In the genomic region with DNA sequence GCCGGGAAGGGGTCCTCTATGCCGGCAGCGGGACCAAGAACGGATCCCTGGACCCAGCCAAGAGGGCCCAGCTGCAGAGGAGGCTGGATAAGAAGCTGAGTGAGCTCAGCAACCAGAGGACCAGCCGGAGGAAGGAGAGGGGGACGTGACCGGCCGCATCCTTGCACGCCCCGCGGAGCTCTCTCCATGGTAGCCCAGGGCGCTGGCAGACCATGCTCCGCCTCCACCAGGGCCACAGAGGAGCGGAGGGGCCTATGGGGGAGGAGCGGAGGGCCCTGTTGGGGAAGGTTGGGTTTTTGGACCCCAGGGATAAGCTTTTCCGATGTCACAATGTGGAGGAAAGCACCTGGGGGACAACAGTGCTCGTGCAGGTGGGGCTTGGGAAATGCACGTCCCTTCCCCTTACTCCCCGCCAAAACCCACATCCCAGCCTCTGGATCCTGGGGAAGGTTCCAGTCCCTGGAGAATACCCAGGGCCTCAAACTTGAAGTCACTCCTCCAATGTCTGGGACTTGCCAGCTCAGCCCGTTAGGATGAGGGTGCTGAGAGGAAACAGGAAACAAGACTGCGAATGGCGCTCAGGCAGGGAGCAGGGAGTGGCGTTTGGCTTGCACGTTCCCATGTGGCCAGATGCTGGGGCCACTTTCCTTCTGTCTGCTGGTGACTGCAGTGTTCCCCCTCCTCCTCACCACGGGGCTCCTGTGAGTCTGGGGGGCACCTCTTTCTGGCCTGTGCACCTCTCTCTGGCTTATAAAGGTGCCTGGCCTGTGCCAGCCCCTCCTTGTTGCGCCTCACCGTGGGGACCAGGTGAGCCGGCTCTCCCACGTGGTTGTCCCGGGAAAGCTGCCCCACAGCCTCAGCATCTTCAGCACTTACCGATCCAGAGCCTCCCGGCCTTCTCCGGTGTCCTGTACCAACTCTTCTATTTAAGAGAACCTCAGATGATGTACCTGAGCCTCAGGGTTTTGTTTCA, we compare ENCODE assay signal across 15 cellular contexts. TPM values are rescaled to one million over a fixed set of nuclear protein-coding genes. Genes with fewer than 3 reads are reported as not detected.
"Had no signal": no experiment of that assay in that cellular context is flagged by ENCODE, and none has a peak within 500 bp of the region (broad histone marks: within the 10 kb centered on the region; RNA-seq: fewer than 3 reads in every experiment).

No MANE protein-coding gene starts in this region.

- H3K4me3 Mint-ChIP-seq: activated B cell treated with CpG ODN at 0.5 μM for 24 hours; activated CD4-positive, alpha-beta T cell treated with anti-CD3 and anti-CD28 coated beads, Interleukin-2, amount 10 ng/mL, durations not matched to agents 24 days and 14 days; activated naive CD4-positive, alpha-beta T cell treated with anti-CD3 and anti-CD28 coated beads, Interleukin-2, amount 10 ng/mL, durations not matched to agents 7 days and 5 days; activated T-helper 1 cell treated with anti-CD3 and anti-CD28 coated beads, Interleukin-12 subunit alpha, Interleukin-12 subunit beta, Interleukin-2, Interleukin-4 antibody, amounts not matched to agents 30 ng/mL and 10 ng/mL and 1 ng/mL, durations not matched to agents 14 hours and 24 hours and 36 hours; effector memory CD8-positive, alpha-beta T cell; immature natural killer cell; memory B cell; neural crest cell had no signal

- H3K4me1 ChIP-seq: pancreas had no signal

- H3K4me3 ChIP-seq: pancreas had no signal

- H3K27me3 ChIP-seq: pancreas had no signal

- H3K9me3 Mint-ChIP-seq: activated B cell treated with CpG ODN at 0.5 μM for 24 hours; activated CD4-positive, alpha-beta T cell treated with anti-CD3 and anti-CD28 coated beads, Interleukin-2, amount 10 ng/mL, durations not matched to agents 24 days and 14 days; activated naive CD4-positive, alpha-beta T cell treated with anti-CD3 and anti-CD28 coated beads, Interleukin-2, amount 10 ng/mL, durations not matched to agents 7 days and 5 days; activated T-helper 1 cell treated with anti-CD3 and anti-CD28 coated beads, Interleukin-12 subunit alpha, Interleukin-12 subunit beta, Interleukin-2, Interleukin-4 antibody, amounts not matched to agents 30 ng/mL and 10 ng/mL and 1 ng/mL, durations not matched to agents 14 hours and 24 hours and 36 hours; effector memory CD8-positive, alpha-beta T cell; immature natural killer cell; memory B cell; neural crest cell had no signal

- H3K27ac Mint-ChIP-seq: activated B cell treated with CpG ODN at 0.5 μM for 24 hours; activated CD4-positive, alpha-beta T cell treated with anti-CD3 and anti-CD28 coated beads, Interleukin-2, amount 10 ng/mL, durations not matched to agents 24 days and 14 days; activated T-helper 1 cell treated with anti-CD3 and anti-CD28 coated beads, Interleukin-12 subunit alpha, Interleukin-12 subunit beta, Interleukin-2, Interleukin-4 antibody, amounts not matched to agents 30 ng/mL and 10 ng/mL and 1 ng/mL, durations not matched to agents 14 hours and 24 hours and 36 hours; effector memory CD8-positive, alpha-beta T cell; memory B cell had no signal

- H3K27ac ChIP-seq: epithelial cell of prostate, pancreas had no signal

- DNase-seq: activated B cell treated with CpG ODN at 0.5 μM for 24 hours; activated CD4-positive, alpha-beta T cell treated with anti-CD3 and anti-CD28 coated beads, Interleukin-2, amount 10 ng/mL, durations not matched to agents 24 days and 14 days; activated naive CD4-positive, alpha-beta T cell treated with anti-CD3 and anti-CD28 coated beads, Interleukin-2, amount 10 ng/mL, durations not matched to agents 7 days and 5 days; cortex of kidney; effector memory CD8-positive, alpha-beta T cell; immature natural killer cell; stimulated activated CD4-positive, alpha-beta T cell treated with anti-CD3 and anti-CD28 coated beads, Interleukin-15, amount 100 ng/mL, for 24 hours had no signal

- ATAC-seq: effector memory CD8-positive, alpha-beta T cell; pancreas had no signal

- H3K27me3 Mint-ChIP-seq: activated B cell treated with CpG ODN at 0.5 μM for 24 hours; activated CD4-positive, alpha-beta T cell treated with anti-CD3 and anti-CD28 coated beads, Interleukin-2, amount 10 ng/mL, durations not matched to agents 24 days and 14 days; activated naive CD4-positive, alpha-beta T cell treated with anti-CD3 and anti-CD28 coated beads, Interleukin-2, amount 10 ng/mL, durations not matched to agents 7 days and 5 days; effector memory CD8-positive, alpha-beta T cell; memory B cell had no signal

- H3K4me1 Mint-ChIP-seq: activated B cell treated with CpG ODN at 0.5 μM for 24 hours; activated CD4-positive, alpha-beta T cell treated with anti-CD3 and anti-CD28 coated beads, Interleukin-2, amount 10 ng/mL, durations not matched to agents 24 days and 14 days; activated naive CD4-positive, alpha-beta T cell treated with anti-CD3 and anti-CD28 coated beads, Interleukin-2, amount 10 ng/mL, durations not matched to agents 7 days and 5 days; memory B cell; neural crest cell had no signal

- H3K9me3 ChIP-seq: pancreas had no signal

RNA-seq across cellular contexts. Expression of gene MRGPRD, which starts 40.9 kb away (rescaled TPM):
- total RNA-seq: activated B cell treated with CpG ODN at 0.5 μM for 24 hours; activated CD4-positive, alpha-beta T cell treated with anti-CD3 and anti-CD28 coated beads, Interleukin-2, amount 10 ng/mL, durations not matched to agents 24 days and 14 days; activated T-helper 1 cell treated with anti-CD3 and anti-CD28 coated beads, Interleukin-12 subunit alpha, Interleukin-12 subunit beta, Interleukin-2, Interleukin-4 antibody, amounts not matched to agents 30 ng/mL and 10 ng/mL and 1 ng/mL, durations not matched to agents 14 hours and 24 hours and 36 hours; glomerular endothelial cell; neural crest cell; pancreas; renal cortical epithelial cell; T-helper 1 cell treated with Interleukin-12 subunit alpha and Interleukin-12 subunit beta and Interleukin-4 antibody, amounts not matched to agents 30 ng/mL and 1 ng/mL, for 36 hours had no signal
- polyA plus RNA-seq: immature natural killer cell, pancreas had no signal
